In genomic region chr6:121263742-121264141, GRCh38 we compare ENCODE assay signal across 8 cellular contexts.
"Had no signal": no experiment of that assay in that cellular context is flagged by ENCODE, and none has a peak within 500 bp of the region (broad histone marks: within the 10 kb centered on the region; RNA-seq: fewer than 3 reads in every experiment).

No MANE protein-coding gene starts in this region.

- ATAC-seq: GM12878 had no signal

- DNase-seq: GDM1, GF-D8 had no signal

- FAIRE-seq: G401.6, GM12878, GM12891, GM12892, GM18507, GM19239 had no signal

- H3K4me3 ChIP-seq: GM12878 had no signal
